Comparison of ENCODE assay signal across 17 cellular contexts in genomic region chr6:38095054-38095453, GRCh38.
A peak's percentile ranks its signal among the peaks of the same experiment; 100 is the strongest.
DNase-seq lines count a peak whose midpoint lies in the region; ATAC-seq and TF ChIP-seq lines count a peak whose summit lies in the region.
"Had no signal": no experiment of that assay in that cellular context is flagged by ENCODE, and none has a peak within 500 bp of the region (broad histone marks: within the 10 kb centered on the region; RNA-seq: fewer than 3 reads in every experiment).

No MANE protein-coding gene starts in this region.

- intact Hi-C loops in PC-3 (cut with micrococcal nuclease) = no loop called here
- intact Hi-C loops in CD4-positive, alpha-beta memory T cell (cut with micrococcal nuclease) = no loop called here

- no peaks in the 10 kb centered on the region for H3K27me3 Mint-ChIP-seq in endodermal cell (ENCODE audit: insufficient read depth)
- H3K27me3 Mint-ChIP-seq in CD4-positive, alpha-beta memory T cell = no peaks in the 10 kb centered on the region
- H3K27me3 Mint-ChIP-seq: activated CD8-positive, alpha-beta memory T cell treated with anti-CD3 and anti-CD28 coated beads, Interleukin-2, amount 10 ng/mL, durations not matched to agents 7 days and 5 days; CD4-positive, CD25-positive, alpha-beta regulatory T cell had no signal

- H3K9me3 Mint-ChIP-seq in endodermal cell = no peaks in the 10 kb centered on the region
- no peaks in the 10 kb centered on the region for H3K9me3 Mint-ChIP-seq in CD4-positive, alpha-beta memory T cell
- H3K9me3 Mint-ChIP-seq: CD4-positive, CD25-positive, alpha-beta regulatory T cell; natural killer cell had no signal

- H3K27ac Mint-ChIP-seq in endodermal cell = peak overlapping the region; percentile 39
- H3K27ac Mint-ChIP-seq in CD4-positive, alpha-beta memory T cell = no peak overlapping the region
- H3K27ac Mint-ChIP-seq: activated CD8-positive, alpha-beta memory T cell treated with anti-CD3 and anti-CD28 coated beads, Interleukin-2, amount 10 ng/mL, durations not matched to agents 7 days and 5 days; CD4-positive, CD25-positive, alpha-beta regulatory T cell; natural killer cell had no signal

- no peak overlapping the region for H3K27ac ChIP-seq in PC-3 (ENCODE audit: low read length)
- H3K27ac ChIP-seq in endodermal cell (ENCODE audit: low read depth, low read length) = no peak overlapping the region
- H3K27ac ChIP-seq in CD4-positive, alpha-beta memory T cell (ENCODE audit: low read depth, low read length) = no peak overlapping the region
- H3K27ac ChIP-seq: cardiac muscle cell, left ventricle myocardium inferior, right atrium auricular region, transverse colon had no signal

- CTCF ChIA-PET in BJ (lab: Yijun Ruan, JAX) = interaction anchor here (0.8 kb wide), 1 partner anchor 9 kb away, joined by 3 read pairs; no protein-coding TSS in a partner anchor
- CTCF ChIA-PET in PC-3 (lab: Charles Lee) = no interaction called here
- CTCF ChIA-PET in CD4-positive, alpha-beta memory T cell (lab: Charles Lee; ENCODE audit: partially characterized antibody) = interaction anchor here (1.4 kb wide), 1 partner anchor 13 kb away, joined by 4 read pairs; no protein-coding TSS in a partner anchor

- no peak overlapping the region for H3K9ac ChIP-seq in PC-3 (ENCODE audit: low read length)
- H3K9ac ChIP-seq in endodermal cell (ENCODE audit: extremely low read depth, low read length, poor library complexity, severe bottlenecking) = no peak overlapping the region

- 100% methylated on average over 2 of the region's 2 CpGs; no CpG with 5 or more reads in 1 of the 2 experiments for WGBS in endodermal cell (ENCODE audit: insufficient coverage in 1 of 2, insufficient read length in 1 of 2), 2 experiments

- DNase-seq in BJ (ENCODE audit: low read depth) (peak; percentile 13), PC-3 (peak; percentile 76), endodermal cell (no peak), non-pigmented ciliary epithelial cell (ENCODE audit: low read depth) (peak; percentile 26)
- no peak for DNase-seq in CD4-positive, alpha-beta memory T cell
- DNase-seq: activated CD8-positive, alpha-beta memory T cell treated with anti-CD3 and anti-CD28 coated beads, Interleukin-2, amount 10 ng/mL, durations not matched to agents 7 days and 5 days; CD4-positive, CD25-positive, alpha-beta regulatory T cell; left ventricle myocardium inferior; natural killer cell; NCI-H1105; stimulated activated CD4-positive, alpha-beta T cell treated with anti-CD3 and anti-CD28 coated beads, Interleukin-2, amount 100 ng/mL, for 48 hours; transverse colon had no signal

- no TSS peak for BruUV-seq in PC-3 (replicated peaks; lab: Mats Ljungman, UMichigan)

- peak overlapping the region; percentile 52 for H3K4me2 ChIP-seq in PC-3 (ENCODE audit: low read length)

- H2AFZ ChIP-seq in PC-3 (ENCODE audit: low read length) = no peak overlapping the region

- H3K9me2 ChIP-seq in PC-3 (replicated peaks; ENCODE audit: low read length) = no peaks in the 10 kb centered on the region

- H3K4me1 ChIP-seq in PC-3 (ENCODE audit: insufficient read depth, low read length) (peaks cover 17% of the 10 kb centered on the region), endodermal cell (ENCODE audit: control insufficient read depth, insufficient read depth, low read length) (no peaks in the 10 kb centered on the region)
- no peaks in the 10 kb centered on the region for H3K4me1 ChIP-seq in CD4-positive, alpha-beta memory T cell (ENCODE audit: insufficient read depth, low read length)

- no peaks in the 10 kb centered on the region for H3F3A ChIP-seq in PC-3 (ENCODE audit: low read length, unreplicated experiment)

- H3K79me2 ChIP-seq in PC-3 (ENCODE audit: low read length) = no peaks in the 10 kb centered on the region

- peaks cover 4% of the 10 kb centered on the region for H3K36me3 Mint-ChIP-seq in endodermal cell (ENCODE audit: low read depth)
- peaks cover 1 to 8% of the 10 kb centered on the region in 2 donors for H3K36me3 Mint-ChIP-seq in CD4-positive, alpha-beta memory T cell
- H3K36me3 Mint-ChIP-seq: natural killer cell had no signal

- TF ChIP-seq CTCF in BJ (IDR thresholded peaks at IDR 0.05; ENCODE audit: insufficient read depth, low read depth, low read length) = no peak
- no peak for TF ChIP-seq CTCF in PC-3 (conservative IDR thresholded peaks at IDR 0.05; ENCODE audit: low read depth, low read length)
- no peak for TF ChIP-seq CTCF in endodermal cell (conservative IDR thresholded peaks at IDR 0.05)

- H3K27me3 ChIP-seq in BJ (ENCODE audit: control insufficient read depth, insufficient read depth, low read length) = no peaks in the 10 kb centered on the region
- H3K27me3 ChIP-seq in PC-3 (ENCODE audit: low read length) = no peaks in the 10 kb centered on the region
- H3K27me3 ChIP-seq in endodermal cell (ENCODE audit: control insufficient read depth, insufficient read depth, low read length, poor library complexity, severe bottlenecking) = no peaks in the 10 kb centered on the region
- H3K27me3 ChIP-seq in CD4-positive, alpha-beta memory T cell (ENCODE audit: insufficient read depth, low read length) = no peaks in the 10 kb centered on the region
- H3K27me3 ChIP-seq: cardiac muscle cell, right atrium auricular region, transverse colon had no signal

- H4K20me1 ChIP-seq in PC-3 (ENCODE audit: low read length) = 0 out of 2 replicates have a peak, but pooled peaks cover 2% of the 10 kb centered on the region

- no peaks in the 10 kb centered on the region for H3K9me3 ChIP-seq in PC-3 (ENCODE audit: low read length)
- no peaks in the 10 kb centered on the region for H3K9me3 ChIP-seq in endodermal cell (ENCODE audit: control insufficient read depth, low read length)
- no peaks in the 10 kb centered on the region for H3K9me3 ChIP-seq in CD4-positive, alpha-beta memory T cell (ENCODE audit: control insufficient read depth in 1 of 2, low read length in 2 of 2)
- H3K9me3 ChIP-seq: left ventricle myocardium inferior, right atrium auricular region, transverse colon had no signal

- H3K4me3 ChIP-seq in BJ (ENCODE audit: low read depth, low read length) (no peak overlapping the region), PC-3 (ENCODE audit: low read length) (no peak overlapping the region), endodermal cell (ENCODE audit: low read length) (no peak overlapping the region)
- no peak overlapping the region for H3K4me3 ChIP-seq in CD4-positive, alpha-beta memory T cell (ENCODE audit: low read length in 2 of 2)
- H3K4me3 ChIP-seq: cardiac muscle cell, left ventricle myocardium inferior, right atrium auricular region, transverse colon had no signal

- no peaks in the 10 kb centered on the region for H3K4me1 Mint-ChIP-seq in endodermal cell
- H3K4me1 Mint-ChIP-seq in CD4-positive, alpha-beta memory T cell = peaks cover 0 to 8% (median 5%) of the 10 kb centered on the region in 4 donors
- H3K4me1 Mint-ChIP-seq: activated CD8-positive, alpha-beta memory T cell treated with anti-CD3 and anti-CD28 coated beads, Interleukin-2, amount 10 ng/mL, durations not matched to agents 7 days and 5 days had no signal

- ATAC-seq in PC-3 = peak; percentile 81
- no peak for ATAC-seq in HG03039 (IDR thresholded peaks at IDR 0.05; ENCODE audit: unreplicated experiment)
- ATAC-seq in GM18861 (IDR thresholded peaks at IDR 0.05; ENCODE audit: unreplicated experiment) = no peak
- no peak for ATAC-seq in GM18502 (IDR thresholded peaks at IDR 0.05; ENCODE audit: poor library complexity, unreplicated experiment)
- ATAC-seq: activated CD8-positive, alpha-beta memory T cell treated with anti-CD3 and anti-CD28 coated beads, Interleukin-2, amount 10 ng/mL, durations not matched to agents 7 days and 5 days; natural killer cell had no signal

- H3K36me3 ChIP-seq in BJ (ENCODE audit: control insufficient read depth, insufficient read depth, low read length) (no peaks in the 10 kb centered on the region), PC-3 (ENCODE audit: low read depth, low read length) (no peaks in the 10 kb centered on the region), endodermal cell (ENCODE audit: control insufficient read depth, insufficient read depth, low read length) (no peaks in the 10 kb centered on the region)
- no peaks in the 10 kb centered on the region for H3K36me3 ChIP-seq in CD4-positive, alpha-beta memory T cell (ENCODE audit: insufficient read depth, low read length)
- H3K36me3 ChIP-seq: cardiac muscle cell, left ventricle myocardium inferior, right atrium auricular region, transverse colon had no signal

- no peak overlapping the region for H3K4me3 Mint-ChIP-seq in endodermal cell
- no peak overlapping the region for H3K4me3 Mint-ChIP-seq in CD4-positive, alpha-beta memory T cell
- H3K4me3 Mint-ChIP-seq: activated CD8-positive, alpha-beta memory T cell treated with anti-CD3 and anti-CD28 coated beads, Interleukin-2, amount 10 ng/mL, durations not matched to agents 7 days and 5 days; natural killer cell had no signal

- POLR2A ChIA-PET in BJ (lab: Charles Lee) (no interaction called here), PC-3 (lab: Charles Lee; ENCODE audit: unreplicated experiment) (interaction anchor here (0.7 kb wide), 1 partner anchor 277 kb away, joined by 4 read pairs; no protein-coding TSS in a partner anchor)
- POLR2A ChIA-PET in CD4-positive, alpha-beta memory T cell (lab: Charles Lee; ENCODE audit: partially characterized antibody) = no interaction called here

Comparison
In these comparisons a context has a peak if more than half of its experiments do, and no peak if none do; other contexts are left out.
1. DNase-seq: peak in BJ (single experiment), PC-3 (single experiment) and non-pigmented ciliary epithelial cell (single experiment); none in endodermal cell (single experiment) and CD4-positive, alpha-beta memory T cell (0 of 5).